16 cellular contexts compared by ENCODE assay signal in genomic region chr7:73432676-73433075, GRCh38. TPM values are rescaled to one million over a fixed set of nuclear protein-coding genes. Genes with fewer than 3 reads are reported as not detected.
DNase-seq lines count a peak whose midpoint lies in the region; ATAC-seq and TF ChIP-seq lines count a peak whose summit lies in the region.
"Had no signal": no experiment of that assay in that cellular context is flagged by ENCODE, and none has a peak within 500 bp of the region (broad histone marks: within the 10 kb centered on the region; RNA-seq: fewer than 3 reads in every experiment).

No MANE protein-coding gene starts in this region.

- no peak for TF ChIP-seq CTCF in IMR-90 (conservative IDR thresholded peaks at IDR 0.05; ENCODE audit: low read depth, low read length)
- no peak for TF ChIP-seq CTCF in brain (conservative IDR thresholded peaks at IDR 0.05)
- no peak for TF ChIP-seq CTCF in neural progenitor cell (IDR thresholded peaks at IDR 0.05)
- TF ChIP-seq CTCF in GM13977 (IDR thresholded peaks at IDR 0.05; ENCODE audit: extremely low read depth, insufficient read depth, missing control alignments) = no peak

- H2BK120ac ChIP-seq in IMR-90 (ENCODE audit: low read depth, low read length) = no peak overlapping the region

- peaks cover 3% of the 10 kb centered on the region; the same call in 1 of the 2 replicates for H3K4me1 ChIP-seq in IMR-90 (ENCODE audit: control insufficient read depth, insufficient read depth, low read length)
- H3K4me1 ChIP-seq in neural progenitor cell = peaks cover 17% of the 10 kb centered on the region
- H3K4me1 ChIP-seq: pancreas had no signal

- H4K91ac ChIP-seq in IMR-90 (ENCODE audit: insufficient read depth, low read depth, low read length) = no peak overlapping the region

- no peak overlapping the region for H2BK15ac ChIP-seq in IMR-90 (ENCODE audit: low read depth, low read length)

- H2AFZ ChIP-seq in IMR-90 (replicated peaks; ENCODE audit: low read length, poor library complexity) (no peak overlapping the region), neural progenitor cell (replicated peaks) (no peak overlapping the region)

- dilution Hi-C loops in IMR-90 (cut with HindIII; ENCODE audit: low sequenced_read_pairs, unreplicated experiment) = no loop called here

- no peak overlapping the region for H3K18ac ChIP-seq in IMR-90 (ENCODE audit: low read depth, low read length)

- no peaks in the 10 kb centered on the region for H3K79me1 ChIP-seq in IMR-90 (ENCODE audit: low read depth in 1 of 2, low read length in 2 of 2)

- H3K9ac ChIP-seq in IMR-90 (ENCODE audit: low read depth, low read length) (no peak overlapping the region), neural progenitor cell (no peak overlapping the region)
- H3K9ac ChIP-seq: KMS-11 had no signal

- peak overlapping the region; percentile 24 for H3K27ac Mint-ChIP-seq in activated naive CD4-positive, alpha-beta T cell treated with anti-CD3 and anti-CD28 coated beads, Interleukin-2, amount 10 ng/mL, durations not matched to agents 7 days and 5 days
- H3K27ac Mint-ChIP-seq in brain = peak overlapping the region in 2 of 5 experiments; percentile 52 to 80
- peak overlapping the region; percentile 72 for H3K27ac Mint-ChIP-seq in neural progenitor cell

- DNase-seq in activated naive CD4-positive, alpha-beta T cell treated with anti-CD3 and anti-CD28 coated beads, Interleukin-2, amount 10 ng/mL, durations not matched to agents 7 days and 5 days = no peak
- DNase-seq in activated naive CD4-positive, alpha-beta T cell treated with Interleukin-2 at 50 U/mL for 16 hours = no peak
- DNase-seq in IMR-90 = no peak
- DNase-seq in neural progenitor cell (ENCODE audit: low spot score) = no peak
- DNase-seq in hypothalamus (lab: John Stamatoyannopoulos, UW) = no peak
- no peak for DNase-seq in GM13977 (ENCODE audit: low spot score)
- DNase-seq: central memory CD4-positive, alpha-beta T cell; hippocampal formation; NCI-H1092 treated with DMSO at 0.1 percent for 48 hours; NCI-H69; pancreas; stimulated activated CD4-positive, alpha-beta T cell treated with anti-CD3 and anti-CD28 coated beads, Interleukin-4, amount 100 ng/mL, for 1 hour had no signal

- no peaks in the 10 kb centered on the region; the same call in 1 of the 2 replicates for H4K20me1 ChIP-seq in IMR-90 (ENCODE audit: insufficient read depth, low read length)
- peaks cover 13% of the 10 kb centered on the region for H4K20me1 ChIP-seq in neural progenitor cell (ENCODE audit: low read depth)

- H3K36me3 Mint-ChIP-seq in activated naive CD4-positive, alpha-beta T cell treated with anti-CD3 and anti-CD28 coated beads, Interleukin-2, amount 10 ng/mL, durations not matched to agents 7 days and 5 days = no peaks in the 10 kb centered on the region
- H3K36me3 Mint-ChIP-seq in brain (peaks cover 3% of the 10 kb centered on the region), neural progenitor cell (peaks cover 5% of the 10 kb centered on the region)

- H4K5ac ChIP-seq in IMR-90 (ENCODE audit: low read depth, low read length) = no peak overlapping the region

- no peaks in the 10 kb centered on the region for H3K79me2 ChIP-seq in neural progenitor cell (ENCODE audit: low read depth)

- BruUV-seq in IMR-90 (replicated peaks; lab: Mats Ljungman, UMichigan) = no TSS peak

- TF ChIP-seq POLR2A in IMR-90 (IDR thresholded peaks at IDR 0.05; ENCODE audit: low read depth, low read length) = no peak

- no peak overlapping the region for H2BK20ac ChIP-seq in IMR-90 (ENCODE audit: low read depth, low read length)

- in situ Hi-C loops in IMR-90 (cut with MboI; ENCODE audit: low sequenced_read_pairs) = no loop called here
- in situ Hi-C loops in GM13977 (cut with MboI; ENCODE audit: low pct_unique_long_range_greater_than_20kb, low sequenced_read_pairs, unreplicated experiment) = no loop called here

- peak overlapping the region; percentile 55 for H2AK9ac ChIP-seq in IMR-90 (replicated peaks; ENCODE audit: low read depth, low read length, poor library complexity)

- no peak overlapping the region for H4K8ac ChIP-seq in IMR-90 (ENCODE audit: low read depth in 2 of 2, low read length in 2 of 2)

- WGBS in IMR-90 (ENCODE audit: extremely low coverage in 2 of 2, insufficient read length in 1 of 2), 2 experiments = 91% methylated on average over 4 of the region's 11 CpGs; no CpG with 5 or more reads in 1 of the 2 experiments

- H3K4me2 ChIP-seq in IMR-90 (ENCODE audit: low read depth, low read length) = no peak overlapping the region
- H3K4me2 ChIP-seq in neural progenitor cell = no peak overlapping the region
- H3K4me2 ChIP-seq: KMS-11 had no signal

- H3K9me3 ChIP-seq in IMR-90 (ENCODE audit: control insufficient read depth, insufficient read depth, low read length) (no peaks in the 10 kb centered on the region), neural progenitor cell (ENCODE audit: low read depth) (no peaks in the 10 kb centered on the region)
- H3K9me3 ChIP-seq: pancreas had no signal

- no peak overlapping the region for H3K56ac ChIP-seq in IMR-90 (ENCODE audit: extremely low read depth, insufficient read depth, low read length)

- H3K4me3 ChIP-seq in IMR-90 (ENCODE audit: insufficient read depth, low read depth, low read length) (no peak overlapping the region), neural progenitor cell (no peak overlapping the region)

- H2AK5ac ChIP-seq in IMR-90 (ENCODE audit: low read depth, low read length) = peak overlapping the region; percentile 33; the same call in 1 of the 2 replicates

- H3K23ac ChIP-seq in IMR-90 (ENCODE audit: low read depth, low read length) = no peak overlapping the region

- no peaks in the 10 kb centered on the region for H3K9me1 ChIP-seq in IMR-90 (ENCODE audit: insufficient read depth, low read length)

- H3K36me3 ChIP-seq in IMR-90 (ENCODE audit: control insufficient read depth, insufficient read depth, low read length) = no peaks in the 10 kb centered on the region
- H3K36me3 ChIP-seq in neural progenitor cell = no peaks in the 10 kb centered on the region
- H3K36me3 ChIP-seq: pancreas had no signal

- H3K4me3 Mint-ChIP-seq in activated naive CD4-positive, alpha-beta T cell treated with anti-CD3 and anti-CD28 coated beads, Interleukin-2, amount 10 ng/mL, durations not matched to agents 7 days and 5 days = peak overlapping the region; percentile 57
- peak overlapping the region; percentile 60 to 81 (median 63) for H3K4me3 Mint-ChIP-seq in brain
- peak overlapping the region; percentile 64 for H3K4me3 Mint-ChIP-seq in neural progenitor cell

- ATAC-seq in IMR-90 (ENCODE audit: low read depth) = no peak
- no peak for ATAC-seq in GM19397 (IDR thresholded peaks at IDR 0.05; ENCODE audit: unreplicated experiment)

- H3F3A ChIP-seq in neural progenitor cell (ENCODE audit: low read depth) = peaks cover 30% of the 10 kb centered on the region

- TF ChIP-seq RAD21 in IMR-90 (IDR thresholded peaks at IDR 0.05; ENCODE audit: low read length) = no peak

- H3K27ac ChIP-seq in IMR-90 (ENCODE audit: insufficient read depth, low read length) (no peak overlapping the region), neural progenitor cell (no peak overlapping the region)
- H3K27ac ChIP-seq: KMS-11, pancreas, SJSA1 had no signal

- intact Hi-C loops in IMR-90 (cut with micrococcal nuclease) = no loop called here

- no peak overlapping the region for H3K4ac ChIP-seq in IMR-90 (ENCODE audit: low read depth, low read length)

- H2BK5ac ChIP-seq in IMR-90 (ENCODE audit: low read depth, low read length, poor library complexity, severe bottlenecking) = no peak overlapping the region

- peaks cover 2% of the 10 kb centered on the region for H3K9me3 Mint-ChIP-seq in activated naive CD4-positive, alpha-beta T cell treated with anti-CD3 and anti-CD28 coated beads, Interleukin-2, amount 10 ng/mL, durations not matched to agents 7 days and 5 days
- H3K9me3 Mint-ChIP-seq in brain = peaks cover 0 to 10% (median 6%) of the 10 kb centered on the region in 5 experiments
- H3K9me3 Mint-ChIP-seq in neural progenitor cell = no peaks in the 10 kb centered on the region

- H3K27me3 Mint-ChIP-seq in activated naive CD4-positive, alpha-beta T cell treated with anti-CD3 and anti-CD28 coated beads, Interleukin-2, amount 10 ng/mL, durations not matched to agents 7 days and 5 days = peaks cover 25% of the 10 kb centered on the region
- no peaks in the 10 kb centered on the region for H3K27me3 Mint-ChIP-seq in brain
- H3K27me3 Mint-ChIP-seq in neural progenitor cell (ENCODE audit: insufficient read depth, low read depth) = peaks cover 15% of the 10 kb centered on the region

- H3K4me1 Mint-ChIP-seq in activated naive CD4-positive, alpha-beta T cell treated with anti-CD3 and anti-CD28 coated beads, Interleukin-2, amount 10 ng/mL, durations not matched to agents 7 days and 5 days = peaks cover 11% of the 10 kb centered on the region
- H3K4me1 Mint-ChIP-seq in brain = peaks cover 34% of the 10 kb centered on the region
- peaks cover 39% of the 10 kb centered on the region for H3K4me1 Mint-ChIP-seq in neural progenitor cell

- CTCF ChIA-PET in activated naive CD4-positive, alpha-beta T cell treated with anti-CD3 and anti-CD28 coated beads, Interleukin-2, amount 10 ng/mL, durations not matched to agents 7 days and 5 days (lab: Charles Lee) = no interaction called here
- CTCF ChIA-PET in IMR-90 (lab: Yijun Ruan, JAX) = no interaction called here

- H3K14ac ChIP-seq in IMR-90 (replicated peaks; ENCODE audit: low read depth, low read length) = no peak overlapping the region

- POLR2A ChIA-PET in IMR-90 (lab: Charles Lee; ENCODE audit: unreplicated experiment) = interaction anchor here (0.6 to 0.7 kb wide), 2 partner anchors 41 to 459 kb away, joined by 3 to 31 read pairs; no protein-coding TSS in a partner anchor

- no peaks in the 10 kb centered on the region for H3K27me3 ChIP-seq in IMR-90 (ENCODE audit: control insufficient read depth, insufficient read depth, low read length)
- peaks cover 17% of the 10 kb centered on the region for H3K27me3 ChIP-seq in neural progenitor cell
- H3K27me3 ChIP-seq: pancreas, SJSA1 had no signal

TF ChIP-seq in IMR-90, 13 proteins besides CTCF, POLR2A, EP300 and RAD21 (continues in another document):
- TF ChIP-seq CEBPB (IDR thresholded peaks at IDR 0.05; ENCODE audit: low read depth, low read length) (no peak), MXI1 (IDR thresholded peaks at IDR 0.05; ENCODE audit: borderline replicate concordance, low read depth, low read length) (no peak), SMC3 (IDR thresholded peaks at IDR 0.05; ENCODE audit: low read depth, low read length) (no peak), RCOR1 (IDR thresholded peaks at IDR 0.05; ENCODE audit: insufficient replicate concordance, low read length) (no peak), RFX5 (IDR thresholded peaks at IDR 0.05; ENCODE audit: low read depth, low read length) (no peak), BHLHE40 (IDR thresholded peaks at IDR 0.05; ENCODE audit: low read depth, low read length) (no peak), MAFK (IDR thresholded peaks at IDR 0.05; ENCODE audit: low read depth, low read length) (no peak), CHD1 (IDR thresholded peaks at IDR 0.05; ENCODE audit: low read depth, low read length) (no peak)

RNA-seq across cellular contexts. Expression of gene FZD9, which starts 0.9 kb away (rescaled TPM):
- total RNA-seq in IMR-90 (2012; rRNA removed) (0.72 and 0.83 TPM in 2 replicates), neural progenitor cell (ENCODE audit: low replicate concordance) (1.1 and 5.8 TPM in 2 replicates)
- polyA plus RNA-seq in IMR-90 (2012; rRNA removed) (1.6 and 1.8 TPM in 2 replicates), brain (ENCODE audit: insufficient read depth, low read depth, low replicate concordance) (45.1 TPM)
- polyA plus RNA-seq in IMR-90 (2012; cell fraction: cytosol; rRNA removed) = 0.81 and 3.3 TPM in 2 replicates
- polyA plus RNA-seq in IMR-90 (2012; cell fraction: nucleus; rRNA removed; ENCODE audit: low replicate concordance) = 0.52 and 1.4 TPM in 2 replicates
